30 cellular contexts compared by ENCODE assay signal in the genomic region with DNA sequence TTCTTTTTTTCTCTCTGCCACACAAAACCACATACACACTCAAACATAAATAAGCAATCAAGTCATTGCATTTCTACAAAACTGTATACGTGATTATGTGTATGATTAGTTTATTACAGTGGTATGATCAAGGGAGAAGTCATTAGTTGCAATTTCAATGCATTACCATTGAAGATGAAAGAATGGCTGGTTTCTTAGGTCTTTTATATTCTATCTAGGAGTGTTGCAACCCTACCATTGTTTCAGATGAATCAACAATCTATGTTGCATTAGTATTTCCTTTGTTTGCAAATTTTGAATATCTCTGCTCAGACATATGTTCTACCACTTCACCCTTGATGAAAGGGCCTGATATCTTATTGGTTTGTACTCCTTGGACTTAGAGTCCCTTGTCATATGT. TPM values are rescaled to one million over a fixed set of nuclear protein-coding genes. Genes with fewer than 3 reads are reported as not detected.
DNase-seq lines count a peak whose midpoint lies in the region; ATAC-seq and TF ChIP-seq lines count a peak whose summit lies in the region.
"Had no signal": no experiment of that assay in that cellular context is flagged by ENCODE, and none has a peak within 500 bp of the region (broad histone marks: within the 10 kb centered on the region; RNA-seq: fewer than 3 reads in every experiment).

No MANE protein-coding gene starts in this region.

- peaks cover 13% of the 10 kb centered on the region for H3K36me3 Mint-ChIP-seq in endothelial cell (ENCODE audit: low read depth, unreplicated experiment)

- H3K9me3 ChIP-seq in RWPE2 (ENCODE audit: severe bottlenecking) (no peaks in the 10 kb centered on the region), neutrophil (no peaks in the 10 kb centered on the region)
- H3K9me3 ChIP-seq: ascending aorta, BE2C, MG63, thoracic aorta had no signal

- H3K4me1 ChIP-seq in RWPE2 (ENCODE audit: insufficient read depth, poor library complexity, severe bottlenecking) (peaks cover 66% of the 10 kb centered on the region), neutrophil (ENCODE audit: control insufficient read depth in 1 of 2, insufficient read depth in 1 of 2, low read depth in 1 of 2, low read length in 1 of 2) (peaks cover 60 to 86% of the 10 kb centered on the region in 2 experiments)
- H3K4me1 ChIP-seq: BE2C had no signal

- H3K4me3 ChIP-seq in AG10803 (ENCODE audit: low read length) (no peak overlapping the region), RWPE2 (ENCODE audit: severe bottlenecking) (no peak overlapping the region), neutrophil (ENCODE audit: low read depth in 1 of 2, low read length in 1 of 2) (no peak overlapping the region)
- H3K4me3 ChIP-seq: ascending aorta, MG63, thoracic aorta had no signal

- peak; percentile 13 for DNase-seq in AG10803 (ENCODE audit: low read depth)
- DNase-seq in RWPE2 (ENCODE audit: low spot score) = no peak
- DNase-seq in epithelial cell of prostate (ENCODE audit: low read depth, low spot score) = no peak
- no peak for DNase-seq in GM19238 (ENCODE audit: insufficient read length, low spot score)
- DNase-seq in activated naive CD4-positive, alpha-beta T cell (lab: John Stamatoyannopoulos, UW) = no peak
- DNase-seq in endothelial cell (ENCODE audit: low spot score) = no peak
- DNase-seq: activated CD4-positive, alpha-beta T cell treated with anti-CD3 and anti-CD28 coated beads for 36 hours; activated CD8-positive, alpha-beta memory T cell treated with anti-CD3 and anti-CD28 coated beads for 24 hours; activated effector memory CD4-positive, alpha-beta T cell treated with Interleukin-2 at 50 U/mL for 16 hours; activated naive CD8-positive, alpha-beta T cell treated with anti-CD3 and anti-CD28 coated beads for 36 hours; BE2C; DMS53; H7; KBM-7; left colon; MG63; naive thymus-derived CD4-positive, alpha-beta T cell; NCI-H1417; NCI-H2081 treated with DMSO at 0.1 percent for 48 hours; NCI-H446 treated with DMSO at 0.1 percent for 48 hours; occipital lobe; stimulated activated naive CD4-positive, alpha-beta T cell treated with Interleukin-2 at 50 U/mL for 16 hours had no signal

- no peaks in the 10 kb centered on the region for H3K9me3 Mint-ChIP-seq in endothelial cell (ENCODE audit: unreplicated experiment)
- H3K9me3 Mint-ChIP-seq: T-helper 2 cell treated with Interferon-gamma antibody and Interleukin-4, amounts not matched to agents 5 μg/mL and 100 μg/mL, for 36 hours had no signal

- H3K27me3 Mint-ChIP-seq in endothelial cell (ENCODE audit: unreplicated experiment) = peaks cover 3% of the 10 kb centered on the region

- ATAC-seq in RWPE2 (ENCODE audit: low read depth) (peak; percentile 22), GM18517 (IDR thresholded peaks at IDR 0.05; ENCODE audit: unreplicated experiment) (no peak)
- ATAC-seq: activated CD4-positive, alpha-beta T cell treated with anti-CD3 and anti-CD28 coated beads for 36 hours; left colon; naive thymus-derived CD4-positive, alpha-beta T cell; SK-N-SH treated with all-trans-retinoic acid at 6 μM for 48 hours had no signal

- TF ChIP-seq CTCF in AG10803 (conservative IDR thresholded peaks at IDR 0.05; ENCODE audit: low read length) = no peak
- TF ChIP-seq CTCF in RWPE2 (IDR thresholded peaks at IDR 0.05; ENCODE audit: poor library complexity, severe bottlenecking) = no peak
- no peak for TF ChIP-seq CTCF in neutrophil (IDR thresholded peaks at IDR 0.05)
- no peak for TF ChIP-seq CTCF in endothelial cell (IDR thresholded peaks at IDR 0.05; ENCODE audit: unreplicated experiment)

- H3K27me3 ChIP-seq in RWPE2 (ENCODE audit: insufficient read depth, poor library complexity, severe bottlenecking) = no peaks in the 10 kb centered on the region
- H3K27me3 ChIP-seq in neutrophil = no peaks in the 10 kb centered on the region
- H3K27me3 ChIP-seq: ascending aorta, BE2C, MG63 had no signal

- H3K4me1 Mint-ChIP-seq in endothelial cell (ENCODE audit: unreplicated experiment) = peaks cover 14% of the 10 kb centered on the region
- H3K4me1 Mint-ChIP-seq: activated CD4-positive, alpha-beta T cell treated with anti-CD3 and anti-CD28 coated beads for 36 hours; activated naive CD8-positive, alpha-beta T cell treated with anti-CD3 and anti-CD28 coated beads for 36 hours had no signal

- no peak overlapping the region for H3K4me3 Mint-ChIP-seq in endothelial cell (ENCODE audit: unreplicated experiment)
- H3K4me3 Mint-ChIP-seq: activated CD4-positive, alpha-beta T cell treated with anti-CD3 and anti-CD28 coated beads for 36 hours; activated naive CD8-positive, alpha-beta T cell treated with anti-CD3 and anti-CD28 coated beads for 36 hours; naive thymus-derived CD4-positive, alpha-beta T cell; T-helper 2 cell treated with Interferon-gamma antibody and Interleukin-4, amounts not matched to agents 5 μg/mL and 100 μg/mL, for 36 hours had no signal

- no peak overlapping the region for H3K27ac Mint-ChIP-seq in endothelial cell (ENCODE audit: unreplicated experiment)
- H3K27ac Mint-ChIP-seq: activated CD4-positive, alpha-beta T cell treated with anti-CD3 and anti-CD28 coated beads for 36 hours; activated naive CD8-positive, alpha-beta T cell treated with anti-CD3 and anti-CD28 coated beads for 36 hours; naive thymus-derived CD4-positive, alpha-beta T cell; T-helper 2 cell treated with Interferon-gamma antibody and Interleukin-4, amounts not matched to agents 5 μg/mL and 100 μg/mL, for 36 hours had no signal

- peaks cover 86% of the 10 kb centered on the region for H3K36me3 ChIP-seq in RWPE2 (ENCODE audit: low read depth)
- H3K36me3 ChIP-seq in neutrophil = peaks cover 54% of the 10 kb centered on the region
- H3K36me3 ChIP-seq: ascending aorta, BE2C, MG63, thoracic aorta had no signal

- peak overlapping the region; percentile 99 for H3K27ac ChIP-seq in RWPE2 (ENCODE audit: poor library complexity, severe bottlenecking)
- peak overlapping the region; percentile 100 for H3K27ac ChIP-seq in epithelial cell of prostate
- H3K27ac ChIP-seq in neutrophil = peak overlapping the region; percentile 92
- H3K27ac ChIP-seq: ascending aorta, thoracic aorta had no signal

RNA-seq across cellular contexts. Expression of a gene that starts 6.9 kb away (rescaled TPM):
- total RNA-seq in endothelial cell (ENCODE audit: unreplicated experiment) = 30.4 TPM
- total RNA-seq: G401, OCI-LY7 had no signal
